ENCODE assay signal across 11 cellular contexts in genomic region chr10:5961405-5962100, GRCh38. TPM values are rescaled to one million over a fixed set of nuclear protein-coding genes. Genes with fewer than 3 reads are reported as not detected.
"Had no signal": no experiment of that assay in that cellular context is flagged by ENCODE, and none has a peak within 500 bp of the region (broad histone marks: within the 10 kb centered on the region; RNA-seq: fewer than 3 reads in every experiment).

No MANE protein-coding gene starts in this region.

- ATAC-seq: activated CD4-positive, CD25-positive, alpha-beta regulatory T cell treated with anti-CD3 and anti-CD28 coated beads, Interleukin-2, amount 50 U/mL, for 24 hours; gastrocnemius medialis; naive thymus-derived CD4-positive, alpha-beta T cell; stimulated activated naive CD8-positive, alpha-beta T cell treated with anti-CD3 and anti-CD28 coated beads, Interleukin-15, amount 100 ng/mL, for 72 hours had no signal

- H3K27ac Mint-ChIP-seq: activated naive CD8-positive, alpha-beta T cell treated with anti-CD3 and anti-CD28 coated beads for 36 hours; naive thymus-derived CD4-positive, alpha-beta T cell; stimulated activated naive CD8-positive, alpha-beta T cell treated with anti-CD3 and anti-CD28 coated beads, Interleukin-15, amount 100 ng/mL, for 72 hours had no signal

- DNase-seq: activated CD4-positive, alpha-beta T cell treated with anti-CD3 and anti-CD28 coated beads, Interleukin-2, amount 50 U/mL, for 4 hours; activated gamma-delta T cell treated with Interleukin-2 at 50 U/mL for 16 hours; activated naive CD8-positive, alpha-beta T cell treated with anti-CD3 and anti-CD28 coated beads for 36 hours; activated T-cell treated with anti-CD3 and anti-CD28 coated beads, Interleukin-2, amount 50 U/mL, for 1 hour; naive thymus-derived CD4-positive, alpha-beta T cell; occipital lobe; stimulated activated CD4-positive, alpha-beta T cell treated with anti-CD3 and anti-CD28 coated beads, Interleukin-4, amount 100 ng/mL, for 1 hour; stimulated activated naive CD8-positive, alpha-beta T cell treated with anti-CD3 and anti-CD28 coated beads, Interleukin-15, amount 100 ng/mL, for 72 hours; uterus had no signal

- H3K4me3 Mint-ChIP-seq: activated naive CD8-positive, alpha-beta T cell treated with anti-CD3 and anti-CD28 coated beads for 36 hours; naive thymus-derived CD4-positive, alpha-beta T cell; stimulated activated naive CD8-positive, alpha-beta T cell treated with anti-CD3 and anti-CD28 coated beads, Interleukin-15, amount 100 ng/mL, for 72 hours had no signal

- H3K36me3 ChIP-seq: uterus had no signal

- H3K9me3 ChIP-seq: gastrocnemius medialis, uterus had no signal

- H3K27me3 Mint-ChIP-seq: activated naive CD8-positive, alpha-beta T cell treated with anti-CD3 and anti-CD28 coated beads for 36 hours; naive thymus-derived CD4-positive, alpha-beta T cell; stimulated activated naive CD8-positive, alpha-beta T cell treated with anti-CD3 and anti-CD28 coated beads, Interleukin-15, amount 100 ng/mL, for 72 hours had no signal

- H3K4me3 ChIP-seq: gastrocnemius medialis, uterus had no signal

- H3K27me3 ChIP-seq: gastrocnemius medialis, uterus had no signal

- H3K27ac ChIP-seq: gastrocnemius medialis, uterus had no signal

- H3K4me1 ChIP-seq: uterus had no signal

- H3K9me3 Mint-ChIP-seq: activated naive CD8-positive, alpha-beta T cell treated with anti-CD3 and anti-CD28 coated beads for 36 hours; naive thymus-derived CD4-positive, alpha-beta T cell; stimulated activated naive CD8-positive, alpha-beta T cell treated with anti-CD3 and anti-CD28 coated beads, Interleukin-15, amount 100 ng/mL, for 72 hours had no signal

- H3K4me1 Mint-ChIP-seq: activated naive CD8-positive, alpha-beta T cell treated with anti-CD3 and anti-CD28 coated beads for 36 hours; stimulated activated naive CD8-positive, alpha-beta T cell treated with anti-CD3 and anti-CD28 coated beads, Interleukin-15, amount 100 ng/mL, for 72 hours had no signal

RNA-seq across cellular contexts. Expression of gene IL15RA, which starts 15.8 kb away (rescaled TPM):
- total RNA-seq: occipital lobe had no signal
